Comparison of ENCODE assay signal across 12 cellular contexts in the genomic region with DNA sequence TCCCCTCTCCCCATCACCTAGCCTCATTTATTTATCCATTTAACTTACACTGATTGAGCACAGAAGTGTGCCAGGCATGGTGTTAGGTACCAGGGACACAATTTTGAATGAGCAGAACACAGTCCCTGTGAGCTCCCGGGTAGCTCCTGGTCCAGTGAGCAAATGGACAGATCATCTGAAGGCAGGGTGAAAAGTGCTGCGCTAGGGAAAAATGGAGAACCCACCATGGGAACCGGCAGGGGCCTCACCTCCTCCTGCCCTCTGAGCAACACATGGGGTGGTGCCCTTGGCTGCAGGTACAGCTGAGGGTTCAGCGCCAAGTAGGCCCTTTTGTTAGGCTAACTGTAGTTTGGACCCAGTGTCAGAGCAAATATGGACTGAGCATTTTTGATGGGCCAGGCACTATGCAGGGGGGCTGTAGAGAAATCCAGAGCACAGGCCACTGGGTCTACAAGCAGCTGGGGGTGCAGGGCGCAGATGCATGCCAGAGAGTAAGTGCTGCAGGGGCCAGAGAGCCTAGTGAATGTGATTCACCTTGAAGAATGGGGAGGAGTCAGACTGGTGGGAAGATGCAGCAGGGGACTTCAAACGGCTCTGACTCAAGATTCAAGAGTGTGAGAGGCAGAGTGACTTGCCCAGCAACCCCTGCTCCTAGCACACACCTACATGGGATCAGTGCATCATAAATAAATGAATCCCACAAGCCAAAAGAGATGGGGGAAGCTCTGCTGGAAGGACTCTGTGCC. TPM values are rescaled to one million over a fixed set of nuclear protein-coding genes. Genes with fewer than 3 reads are reported as not detected.
DNase-seq lines count a peak whose midpoint lies in the region; ATAC-seq, FAIRE-seq and TF ChIP-seq lines count a peak whose summit lies in the region.
"Had no signal": no experiment of that assay in that cellular context is flagged by ENCODE, and none has a peak within 500 bp of the region (broad histone marks: within the 10 kb centered on the region; RNA-seq: fewer than 3 reads in every experiment).

No MANE protein-coding gene starts in this region.

- no TSS peak for BruUV-seq in endothelial cell of umbilical vein (replicated peaks; lab: Mats Ljungman, UMichigan)

- POLR2A ChIA-PET in endothelial cell of umbilical vein (lab: Charles Lee) = no interaction called here

- DNase-seq in Caki2 (ENCODE audit: low read depth) (peak; percentile 45), MG63 (peak; percentile 30), endothelial cell of umbilical vein (ENCODE audit: low read depth, low spot score) (no peak), sciatic nerve (ENCODE audit: low spot score) (no peak)
- DNase-seq in activated T-helper 1 cell treated with anti-CD3 and anti-CD28 coated beads, Interleukin-12 subunit alpha, Interleukin-12 subunit beta, Interleukin-2, Interleukin-4 antibody, amounts not matched to agents 30 ng/mL and 10 ng/mL and 1 ng/mL, durations not matched to agents 14 hours and 24 hours and 36 hours (ENCODE audit: low spot score) = no peak
- DNase-seq: NCI-H2171 treated with DMSO at 0.1 percent for 48 hours, T-helper 17 cell had no signal

- H3K9ac ChIP-seq in endothelial cell of umbilical vein (replicated peaks; ENCODE audit: extremely low read depth, insufficient read depth, low read length) = no peak overlapping the region
- H3K9ac ChIP-seq: parathyroid adenoma had no signal

- no peak for TF ChIP-seq CTCF in endothelial cell of umbilical vein (IDR thresholded peaks at IDR 0.05; ENCODE audit: extremely low read depth in 1 of 2, insufficient read depth in 1 of 2, low read depth in 1 of 2, low read length in 2 of 2)

- peak overlapping the region; percentile 5 for H3K27ac ChIP-seq in endothelial cell of umbilical vein (ENCODE audit: insufficient read depth, low read depth, low read length)
- H3K27ac ChIP-seq: parathyroid adenoma had no signal

- H3K27me3 Mint-ChIP-seq in activated T-helper 1 cell treated with anti-CD3 and anti-CD28 coated beads, Interleukin-12 subunit alpha, Interleukin-12 subunit beta, Interleukin-2, Interleukin-4 antibody, amounts not matched to agents 30 ng/mL and 10 ng/mL and 1 ng/mL, durations not matched to agents 14 hours and 24 hours and 36 hours (ENCODE audit: insufficient read depth) = peaks cover 5% of the 10 kb centered on the region

- TF ChIP-seq POLR2A in endothelial cell of umbilical vein (IDR thresholded peaks at IDR 0.05; ENCODE audit: low read depth, low read length) = no peak

- H2AFZ ChIP-seq in endothelial cell of umbilical vein (ENCODE audit: low read depth, low read length) = no peak overlapping the region

- no peak overlapping the region for H3K4me2 ChIP-seq in endothelial cell of umbilical vein (ENCODE audit: insufficient read depth, low read length)

- dilution Hi-C loops in endothelial cell of umbilical vein (cut with MboI; ENCODE audit: extremely low pct_ligation_motif_present, low sequenced_read_pairs) = no loop called here

- H3K9me1 ChIP-seq in endothelial cell of umbilical vein (replicated peaks; ENCODE audit: control insufficient read depth, extremely low read depth, insufficient read depth, low read length) = no peaks in the 10 kb centered on the region

- CTCF ChIA-PET in endothelial cell of umbilical vein (lab: Charles Lee) = interaction anchor here (0.6 to 1.5 kb wide), 3 partner anchors 10 to 25 kb away, joined by 3 read pairs; no protein-coding TSS in a partner anchor

- intact Hi-C loops in endothelial cell of umbilical vein (cut with micrococcal nuclease) (no loop called here), sciatic nerve (cut with DNase I) (no loop called here)
- intact Hi-C loops in activated T-helper 1 cell treated with anti-CD3 and anti-CD28 coated beads, Interleukin-12 subunit alpha, Interleukin-12 subunit beta, Interleukin-2, Interleukin-4 antibody, amounts not matched to agents 30 ng/mL and 10 ng/mL and 1 ng/mL, durations not matched to agents 14 hours and 24 hours and 36 hours (cut with micrococcal nuclease) = no loop called here

- in situ Hi-C loops in Caki2 (cut with HindIII; ENCODE audit: low pct_unique_long_range_greater_than_20kb, low sequenced_read_pairs) = no loop called here

- peaks cover 41% of the 10 kb centered on the region for H3K4me1 Mint-ChIP-seq in activated T-helper 1 cell treated with anti-CD3 and anti-CD28 coated beads, Interleukin-12 subunit alpha, Interleukin-12 subunit beta, Interleukin-2, Interleukin-4 antibody, amounts not matched to agents 30 ng/mL and 10 ng/mL and 1 ng/mL, durations not matched to agents 14 hours and 24 hours and 36 hours (ENCODE audit: low read depth)

- H3K79me2 ChIP-seq in endothelial cell of umbilical vein (ENCODE audit: control insufficient read depth, insufficient read depth, low read length) = peaks cover 94% of the 10 kb centered on the region
- H3K79me2 ChIP-seq: parathyroid adenoma had no signal

- H3K4me3 ChIP-seq in MG63 = no peak overlapping the region
- H3K4me3 ChIP-seq in endothelial cell of umbilical vein (replicated peaks in 1 of 3; ENCODE audit: insufficient read depth in 1 of 3, low read depth in 1 of 3, low read length in 3 of 3) = no peak overlapping the region
- H3K4me3 ChIP-seq: body of pancreas had no signal

- H3K4me1 ChIP-seq in endothelial cell of umbilical vein (ENCODE audit: control insufficient read depth, extremely low read depth, insufficient read depth, low read length) = peaks cover 38% of the 10 kb centered on the region

- no peaks in the 10 kb centered on the region for H3K9me3 Mint-ChIP-seq in activated T-helper 1 cell treated with anti-CD3 and anti-CD28 coated beads, Interleukin-12 subunit alpha, Interleukin-12 subunit beta, Interleukin-2, Interleukin-4 antibody, amounts not matched to agents 30 ng/mL and 10 ng/mL and 1 ng/mL, durations not matched to agents 14 hours and 24 hours and 36 hours

- H3K9me3 ChIP-seq in MG63 (no peaks in the 10 kb centered on the region), endothelial cell of umbilical vein (replicated peaks; ENCODE audit: control insufficient read depth, insufficient read depth, low read length) (no peaks in the 10 kb centered on the region)
- H3K9me3 ChIP-seq: body of pancreas had no signal

- H4K20me1 ChIP-seq in endothelial cell of umbilical vein (replicated peaks; ENCODE audit: control insufficient read depth, extremely low read depth, insufficient read depth, low read length) = no peaks in the 10 kb centered on the region

- ATAC-seq in sciatic nerve = peak; percentile 9
- ATAC-seq in GM21390 (IDR thresholded peaks at IDR 0.05; ENCODE audit: unreplicated experiment) = no peak
- no peak for ATAC-seq in HG02798 (IDR thresholded peaks at IDR 0.05; ENCODE audit: poor library complexity, unreplicated experiment)
- ATAC-seq in HG02610 (IDR thresholded peaks at IDR 0.05; ENCODE audit: unreplicated experiment) = no peak
- ATAC-seq: T-helper 17 cell had no signal

- H3K36me3 Mint-ChIP-seq in activated T-helper 1 cell treated with anti-CD3 and anti-CD28 coated beads, Interleukin-12 subunit alpha, Interleukin-12 subunit beta, Interleukin-2, Interleukin-4 antibody, amounts not matched to agents 30 ng/mL and 10 ng/mL and 1 ng/mL, durations not matched to agents 14 hours and 24 hours and 36 hours (ENCODE audit: low read depth) = no peaks in the 10 kb centered on the region

- H3K36me3 ChIP-seq in MG63 (no peaks in the 10 kb centered on the region), endothelial cell of umbilical vein (ENCODE audit: control insufficient read depth in 2 of 2, extremely low read depth in 1 of 2, insufficient read depth in 2 of 2, low read length in 2 of 2) (peaks cover 15 to 16% of the 10 kb centered on the region in 2 experiments)

- H3K27ac Mint-ChIP-seq in activated T-helper 1 cell treated with anti-CD3 and anti-CD28 coated beads, Interleukin-12 subunit alpha, Interleukin-12 subunit beta, Interleukin-2, Interleukin-4 antibody, amounts not matched to agents 30 ng/mL and 10 ng/mL and 1 ng/mL, durations not matched to agents 14 hours and 24 hours and 36 hours = no peak overlapping the region

- H3K27me3 ChIP-seq in MG63 (no peaks in the 10 kb centered on the region), endothelial cell of umbilical vein (ENCODE audit: control insufficient read depth in 2 of 2, insufficient read depth in 2 of 2, low read length in 2 of 2) (no peaks in the 10 kb centered on the region)
- H3K27me3 ChIP-seq: body of pancreas had no signal

- FAIRE-seq in endothelial cell of umbilical vein (lab: Jason Lieb, UNC) = no peak

- H3K4me3 Mint-ChIP-seq in activated T-helper 1 cell treated with anti-CD3 and anti-CD28 coated beads, Interleukin-12 subunit alpha, Interleukin-12 subunit beta, Interleukin-2, Interleukin-4 antibody, amounts not matched to agents 30 ng/mL and 10 ng/mL and 1 ng/mL, durations not matched to agents 14 hours and 24 hours and 36 hours = no peak overlapping the region
- H3K4me3 Mint-ChIP-seq: T-helper 17 cell had no signal

TF ChIP-seq in endothelial cell of umbilical vein, 7 proteins besides CTCF, POLR2A, EP300 and RAD21 (continues in another document):
- TF ChIP-seq MYC (IDR thresholded peaks at IDR 0.05; ENCODE audit: low read depth, low read length) (no peak), JUN (IDR thresholded peaks at IDR 0.05; ENCODE audit: borderline replicate concordance, insufficient read depth, insufficient read length, low read depth) (no peak), EZH2 (IDR thresholded peaks at IDR 0.05; ENCODE audit: borderline replicate concordance, low read depth, low read length, severe bottlenecking) (no peak), FOS (IDR thresholded peaks at IDR 0.05; ENCODE audit: borderline replicate concordance, insufficient read depth, low read length) (no peak)
- TF ChIP-seq, protein P1, sequence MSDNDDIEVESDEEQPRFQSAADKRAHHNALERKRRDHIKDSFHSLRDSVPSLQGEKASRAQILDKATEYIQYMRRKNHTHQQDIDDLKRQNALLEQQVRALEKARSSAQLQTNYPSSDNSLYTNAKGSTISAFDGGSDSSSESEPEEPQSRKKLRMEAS (IDR thresholded peaks at IDR 0.05; ENCODE audit: insufficient read depth, insufficient read length) = no peak

RNA-seq across cellular contexts. Expression of gene LTBP2, which starts 28.2 kb away (rescaled TPM):
- 7.6 and 34.4 TPM in 2 replicates for total RNA-seq in Caki2 (2014; rRNA removed; shearing (Covaris generic); ENCODE audit: low replicate concordance)
- total RNA-seq in MG63 (2014; rRNA removed; shearing (Covaris generic); ENCODE audit: low replicate concordance) = 4.4 and 4.5 TPM in 2 replicates
- total RNA-seq in endothelial cell of umbilical vein (264 and 268 TPM in 2 replicates), sciatic nerve (93.0 TPM)
- polyA plus RNA-seq in endothelial cell of umbilical vein = 208 and 209 TPM in 2 replicates
- polyA plus RNA-seq in endothelial cell of umbilical vein (2011; cell fraction: cytosol; rRNA removed) = 182 and 200 TPM in 2 replicates
- 302 and 337 TPM in 2 replicates for polyA plus RNA-seq in endothelial cell of umbilical vein (2011; cell fraction: nucleus; rRNA removed)
- 319 and 426 TPM in 2 replicates for polyA plus RNA-seq in endothelial cell of umbilical vein (2012)
- polyA minus RNA-seq in endothelial cell of umbilical vein = 357 and 369 TPM in 2 replicates
- not detected for polyA minus RNA-seq in endothelial cell of umbilical vein (2011; cell fraction: cytosol; rRNA and poly(A)+ RNA removed)
- polyA minus RNA-seq in endothelial cell of umbilical vein (2011; cell fraction: nucleus; rRNA and poly(A)+ RNA removed) = 150 and 213 TPM in 2 replicates
- 0.05 and 0.24 TPM in 2 replicates for total RNA-seq in activated T-helper 1 cell treated with anti-CD3 and anti-CD28 coated beads, Interleukin-12 subunit alpha, Interleukin-12 subunit beta, Interleukin-2, Interleukin-4 antibody, amounts not matched to agents 30 ng/mL and 10 ng/mL and 1 ng/mL, durations not matched to agents 14 hours and 24 hours and 36 hours

Comparison
In these comparisons a context has a peak if more than half of its experiments do, and no peak if none do; other contexts are left out.
1. DNase-seq: peak in Caki2 (single experiment) and MG63 (single experiment); none in endothelial cell of umbilical vein (single experiment), sciatic nerve (single experiment) and activated T-helper 1 cell treated with anti-CD3 and anti-CD28 coated beads, Interleukin-12 subunit alpha, Interleukin-12 subunit beta, Interleukin-2, Interleukin-4 antibody, amounts not matched to agents 30 ng/mL and 10 ng/mL and 1 ng/mL, durations not matched to agents 14 hours and 24 hours and 36 hours (single experiment).